In the genomic region with DNA sequence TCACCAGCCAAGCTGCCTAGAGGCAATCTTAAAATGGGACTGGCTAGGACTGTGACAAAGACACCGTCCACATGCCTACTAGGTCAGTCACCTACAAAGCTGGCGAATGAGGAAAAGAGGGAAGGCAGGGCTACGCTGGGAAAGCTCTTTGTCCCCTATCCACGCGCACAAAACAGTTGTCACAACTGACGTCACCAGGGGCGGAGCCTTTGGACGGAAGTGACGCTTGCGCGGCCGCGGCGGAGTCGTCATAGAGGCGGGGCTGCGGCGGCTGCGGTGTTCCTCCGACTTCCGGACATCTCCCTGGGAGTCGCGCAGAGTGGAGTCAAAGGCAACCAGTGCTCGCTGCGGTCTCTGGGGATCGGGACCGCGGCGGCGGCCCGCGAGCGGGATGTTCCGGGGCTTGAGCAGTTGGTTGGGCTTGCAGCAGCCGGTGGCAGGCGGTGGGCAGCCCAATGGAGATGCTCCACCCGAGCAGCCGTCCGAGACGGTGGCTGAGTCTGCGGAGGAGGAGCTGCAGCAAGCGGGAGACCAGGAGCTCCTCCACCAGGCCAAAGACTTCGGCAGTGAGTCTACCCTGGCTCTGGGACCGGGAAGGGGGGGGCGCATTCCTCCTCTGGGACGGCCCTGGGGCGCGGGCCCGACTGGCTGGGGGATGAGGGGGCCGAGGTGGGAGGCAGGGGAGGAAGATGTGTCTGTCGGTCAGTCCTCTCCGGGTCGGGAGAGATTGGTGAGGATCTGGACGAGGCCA, we compare ENCODE assay signal across 1 cellular context.
A peak's percentile ranks its signal among the peaks of the same experiment; 100 is the strongest.
TF ChIP-seq lines count a peak whose summit lies in the region.

SYAP1 (plus strand) TSS at position 279 of the 751 bp plus-strand sequence; CDS start at position 392, 113 bp downstream.

TF ChIP-seq in K562, 482 proteins besides CTCF, POLR2A, EP300 and RAD21 (continued from another document and continues in another):
- TF ChIP-seq, protein P1, sequence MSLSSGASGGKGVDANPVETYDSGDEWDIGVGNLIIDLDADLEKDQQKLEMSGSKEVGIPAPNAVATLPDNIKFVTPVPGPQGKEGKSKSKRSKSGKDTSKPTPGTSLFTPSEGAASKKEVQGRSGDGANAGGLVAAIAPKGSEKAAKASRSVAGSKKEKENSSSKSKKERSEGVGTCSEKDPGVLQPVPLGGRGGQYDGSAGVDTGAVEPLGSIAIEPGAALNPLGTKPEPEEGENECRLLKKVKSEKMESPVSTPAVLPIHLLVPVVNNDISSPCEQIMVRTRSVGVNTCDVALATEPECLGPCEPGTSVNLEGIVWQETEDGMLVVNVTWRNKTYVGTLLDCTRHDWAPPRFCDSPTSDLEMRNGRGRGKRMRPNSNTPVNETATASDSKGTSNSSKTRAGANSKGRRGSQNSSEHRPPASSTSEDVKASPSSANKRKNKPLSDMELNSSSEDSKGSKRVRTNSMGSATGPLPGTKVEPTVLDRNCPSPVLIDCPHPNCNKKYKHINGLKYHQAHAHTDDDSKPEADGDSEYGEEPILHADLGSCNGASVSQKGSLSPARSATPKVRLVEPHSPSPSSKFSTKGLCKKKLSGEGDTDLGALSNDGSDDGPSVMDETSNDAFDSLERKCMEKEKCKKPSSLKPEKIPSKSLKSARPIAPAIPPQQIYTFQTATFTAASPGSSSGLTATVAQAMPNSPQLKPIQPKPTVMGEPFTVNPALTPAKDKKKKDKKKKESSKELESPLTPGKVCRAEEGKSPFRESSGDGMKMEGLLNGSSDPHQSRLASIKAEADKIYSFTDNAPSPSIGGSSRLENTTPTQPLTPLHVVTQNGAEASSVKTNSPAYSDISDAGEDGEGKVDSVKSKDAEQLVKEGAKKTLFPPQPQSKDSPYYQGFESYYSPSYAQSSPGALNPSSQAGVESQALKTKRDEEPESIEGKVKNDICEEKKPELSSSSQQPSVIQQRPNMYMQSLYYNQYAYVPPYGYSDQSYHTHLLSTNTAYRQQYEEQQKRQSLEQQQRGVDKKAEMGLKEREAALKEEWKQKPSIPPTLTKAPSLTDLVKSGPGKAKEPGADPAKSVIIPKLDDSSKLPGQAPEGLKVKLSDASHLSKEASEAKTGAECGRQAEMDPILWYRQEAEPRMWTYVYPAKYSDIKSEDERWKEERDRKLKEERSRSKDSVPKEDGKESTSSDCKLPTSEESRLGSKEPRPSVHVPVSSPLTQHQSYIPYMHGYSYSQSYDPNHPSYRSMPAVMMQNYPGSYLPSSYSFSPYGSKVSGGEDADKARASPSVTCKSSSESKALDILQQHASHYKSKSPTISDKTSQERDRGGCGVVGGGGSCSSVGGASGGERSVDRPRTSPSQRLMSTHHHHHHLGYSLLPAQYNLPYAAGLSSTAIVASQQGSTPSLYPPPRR (CRISPR knock-in tag; IDR thresholded peaks at IDR 0.05; ENCODE audit: borderline replicate concordance) = no peak
- TF ChIP-seq, protein P2, sequence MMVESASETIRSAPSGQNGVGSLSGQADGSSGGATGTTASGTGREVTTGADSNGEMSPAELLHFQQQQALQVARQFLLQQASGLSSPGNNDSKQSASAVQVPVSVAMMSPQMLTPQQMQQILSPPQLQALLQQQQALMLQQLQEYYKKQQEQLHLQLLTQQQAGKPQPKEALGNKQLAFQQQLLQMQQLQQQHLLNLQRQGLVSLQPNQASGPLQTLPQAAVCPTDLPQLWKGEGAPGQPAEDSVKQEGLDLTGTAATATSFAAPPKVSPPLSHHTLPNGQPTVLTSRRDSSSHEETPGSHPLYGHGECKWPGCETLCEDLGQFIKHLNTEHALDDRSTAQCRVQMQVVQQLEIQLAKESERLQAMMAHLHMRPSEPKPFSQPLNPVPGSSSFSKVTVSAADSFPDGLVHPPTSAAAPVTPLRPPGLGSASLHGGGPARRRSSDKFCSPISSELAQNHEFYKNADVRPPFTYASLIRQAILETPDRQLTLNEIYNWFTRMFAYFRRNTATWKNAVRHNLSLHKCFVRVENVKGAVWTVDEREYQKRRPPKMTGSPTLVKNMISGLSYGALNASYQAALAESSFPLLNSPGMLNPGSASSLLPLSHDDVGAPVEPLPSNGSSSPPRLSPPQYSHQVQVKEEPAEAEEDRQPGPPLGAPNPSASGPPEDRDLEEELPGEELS (CRISPR knock-in tag; IDR thresholded peaks at IDR 0.05; ENCODE audit: borderline replicate concordance) = no peak
- no peak for TF ChIP-seq KLF13 (tag; IDR thresholded peaks at IDR 0.05; ENCODE audit: borderline replicate concordance, low read depth)
- TF ChIP-seq NBN (IDR thresholded peaks at IDR 0.05; ENCODE audit: low read depth) = peak; percentile 79
- no peak for TF ChIP-seq ZNF583 (CRISPR knock-in tag; IDR thresholded peaks at IDR 0.05)
- no peak for TF ChIP-seq HMG20A (CRISPR knock-in tag; conservative IDR thresholded peaks at IDR 0.05)
- TF ChIP-seq ZNF12 (CRISPR knock-in tag; IDR thresholded peaks at IDR 0.05) = no peak
- no peak for TF ChIP-seq BRF2 (IDR thresholded peaks at IDR 0.05; ENCODE audit: borderline replicate concordance, insufficient read depth, insufficient read length)
- TF ChIP-seq ZNF75A (CRISPR knock-in tag; IDR thresholded peaks at IDR 0.05) = no peak
- TF ChIP-seq MYBL2 (IDR thresholded peaks at IDR 0.05; ENCODE audit: low read depth) = no peak
- no peak for TF ChIP-seq MYBL2 (CRISPR knock-in tag; IDR thresholded peaks at IDR 0.05; ENCODE audit: borderline replicate concordance)
- no peak for TF ChIP-seq RNF2 (IDR thresholded peaks at IDR 0.05)
- TF ChIP-seq CTBP1 (IDR thresholded peaks at IDR 0.05; ENCODE audit: borderline replicate concordance) = peak; percentile 50; the same call in 1 of the 2 replicates
- no peak for TF ChIP-seq ZNF354B (CRISPR knock-in tag; IDR thresholded peaks at IDR 0.05)
- no peak for TF ChIP-seq MAFF (IDR thresholded peaks at IDR 0.05; ENCODE audit: low read length)
- TF ChIP-seq, protein P3, sequence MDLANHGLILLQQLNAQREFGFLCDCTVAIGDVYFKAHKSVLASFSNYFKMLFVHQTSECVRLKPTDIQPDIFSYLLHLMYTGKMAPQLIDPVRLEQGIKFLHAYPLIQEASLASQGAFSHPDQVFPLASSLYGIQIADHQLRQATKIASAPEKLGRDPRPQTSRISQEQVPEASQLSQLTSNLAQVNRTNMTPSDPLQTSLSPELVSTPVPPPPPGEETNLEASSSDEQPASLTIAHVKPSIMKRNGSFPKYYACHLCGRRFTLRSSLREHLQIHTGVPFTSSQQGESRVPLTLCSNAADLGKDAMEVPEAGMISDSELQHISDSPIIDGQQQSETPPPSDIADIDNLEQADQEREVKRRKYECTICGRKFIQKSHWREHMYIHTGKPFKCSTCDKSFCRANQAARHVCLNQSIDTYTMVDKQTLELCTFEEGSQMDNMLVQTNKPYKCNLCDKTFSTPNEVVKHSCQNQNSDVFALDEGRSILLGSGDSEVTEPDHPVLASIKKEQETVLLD (IDR thresholded peaks at IDR 0.05) = no peak
- no peak for TF ChIP-seq KLF10 (CRISPR knock-in tag; IDR thresholded peaks at IDR 0.05)
- TF ChIP-seq, protein P4, sequence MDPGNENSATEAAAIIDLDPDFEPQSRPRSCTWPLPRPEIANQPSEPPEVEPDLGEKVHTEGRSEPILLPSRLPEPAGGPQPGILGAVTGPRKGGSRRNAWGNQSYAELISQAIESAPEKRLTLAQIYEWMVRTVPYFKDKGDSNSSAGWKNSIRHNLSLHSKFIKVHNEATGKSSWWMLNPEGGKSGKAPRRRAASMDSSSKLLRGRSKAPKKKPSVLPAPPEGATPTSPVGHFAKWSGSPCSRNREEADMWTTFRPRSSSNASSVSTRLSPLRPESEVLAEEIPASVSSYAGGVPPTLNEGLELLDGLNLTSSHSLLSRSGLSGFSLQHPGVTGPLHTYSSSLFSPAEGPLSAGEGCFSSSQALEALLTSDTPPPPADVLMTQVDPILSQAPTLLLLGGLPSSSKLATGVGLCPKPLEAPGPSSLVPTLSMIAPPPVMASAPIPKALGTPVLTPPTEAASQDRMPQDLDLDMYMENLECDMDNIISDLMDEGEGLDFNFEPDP (CRISPR knock-in tag; IDR thresholded peaks at IDR 0.05) = no peak
- peak; percentile 54 for TF ChIP-seq HMGN3 (IDR thresholded peaks at IDR 0.05; ENCODE audit: borderline replicate concordance, extremely low read depth, insufficient read length, low read depth, low read length)
- TF ChIP-seq ZNF263 (CRISPR knock-in tag; IDR thresholded peaks at IDR 0.05; ENCODE audit: borderline replicate concordance) = peak; percentile 78; the same call in 1 of the 2 replicates
- no peak for TF ChIP-seq ZSCAN29 (IDR thresholded peaks at IDR 0.05)
- TF ChIP-seq PPARD (CRISPR knock-in tag; IDR thresholded peaks at IDR 0.05) = no peak
- TF ChIP-seq BRD4 (IDR thresholded peaks at IDR 0.05) = no peak
- TF ChIP-seq, protein P5, sequence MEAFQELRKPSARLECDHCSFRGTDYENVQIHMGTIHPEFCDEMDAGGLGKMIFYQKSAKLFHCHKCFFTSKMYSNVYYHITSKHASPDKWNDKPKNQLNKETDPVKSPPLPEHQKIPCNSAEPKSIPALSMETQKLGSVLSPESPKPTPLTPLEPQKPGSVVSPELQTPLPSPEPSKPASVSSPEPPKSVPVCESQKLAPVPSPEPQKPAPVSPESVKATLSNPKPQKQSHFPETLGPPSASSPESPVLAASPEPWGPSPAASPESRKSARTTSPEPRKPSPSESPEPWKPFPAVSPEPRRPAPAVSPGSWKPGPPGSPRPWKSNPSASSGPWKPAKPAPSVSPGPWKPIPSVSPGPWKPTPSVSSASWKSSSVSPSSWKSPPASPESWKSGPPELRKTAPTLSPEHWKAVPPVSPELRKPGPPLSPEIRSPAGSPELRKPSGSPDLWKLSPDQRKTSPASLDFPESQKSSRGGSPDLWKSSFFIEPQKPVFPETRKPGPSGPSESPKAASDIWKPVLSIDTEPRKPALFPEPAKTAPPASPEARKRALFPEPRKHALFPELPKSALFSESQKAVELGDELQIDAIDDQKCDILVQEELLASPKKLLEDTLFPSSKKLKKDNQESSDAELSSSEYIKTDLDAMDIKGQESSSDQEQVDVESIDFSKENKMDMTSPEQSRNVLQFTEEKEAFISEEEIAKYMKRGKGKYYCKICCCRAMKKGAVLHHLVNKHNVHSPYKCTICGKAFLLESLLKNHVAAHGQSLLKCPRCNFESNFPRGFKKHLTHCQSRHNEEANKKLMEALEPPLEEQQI (IDR thresholded peaks at IDR 0.05) = no peak
- TF ChIP-seq PHTF2 (CRISPR knock-in tag; IDR thresholded peaks at IDR 0.05) = no peak
- TF ChIP-seq ETV1 (tag; conservative IDR thresholded peaks at IDR 0.05; ENCODE audit: low read depth) = peak; percentile 73
- no peak for TF ChIP-seq THRAP3 (IDR thresholded peaks at IDR 0.05; ENCODE audit: borderline replicate concordance)
- TF ChIP-seq SIN3A (IDR thresholded peaks at IDR 0.05; ENCODE audit: borderline replicate concordance in 2 of 2, control insufficient read depth in 1 of 2, low read depth in 2 of 2, low read length in 2 of 2) = no peak
- no peak for TF ChIP-seq ARID3A (IDR thresholded peaks at IDR 0.05; ENCODE audit: borderline replicate concordance, low read depth, low read length)
- no peak for TF ChIP-seq ERF (CRISPR knock-in tag; IDR thresholded peaks at IDR 0.05)
- TF ChIP-seq ZNF146 (CRISPR knock-in tag; IDR thresholded peaks at IDR 0.05; ENCODE audit: unreplicated experiment) = no peak
- TF ChIP-seq SMARCC2 (IDR thresholded peaks at IDR 0.05; ENCODE audit: low read depth) = no peak
- no peak for TF ChIP-seq ZNF668 (CRISPR knock-in tag; IDR thresholded peaks at IDR 0.05)
- TF ChIP-seq RBM25 (IDR thresholded peaks at IDR 0.05; ENCODE audit: low read depth, low read length, severe bottlenecking) = no peak
- no peak for TF ChIP-seq DMBX1 (CRISPR knock-in tag; IDR thresholded peaks at IDR 0.05; ENCODE audit: borderline replicate concordance)
- TF ChIP-seq, protein P6, sequence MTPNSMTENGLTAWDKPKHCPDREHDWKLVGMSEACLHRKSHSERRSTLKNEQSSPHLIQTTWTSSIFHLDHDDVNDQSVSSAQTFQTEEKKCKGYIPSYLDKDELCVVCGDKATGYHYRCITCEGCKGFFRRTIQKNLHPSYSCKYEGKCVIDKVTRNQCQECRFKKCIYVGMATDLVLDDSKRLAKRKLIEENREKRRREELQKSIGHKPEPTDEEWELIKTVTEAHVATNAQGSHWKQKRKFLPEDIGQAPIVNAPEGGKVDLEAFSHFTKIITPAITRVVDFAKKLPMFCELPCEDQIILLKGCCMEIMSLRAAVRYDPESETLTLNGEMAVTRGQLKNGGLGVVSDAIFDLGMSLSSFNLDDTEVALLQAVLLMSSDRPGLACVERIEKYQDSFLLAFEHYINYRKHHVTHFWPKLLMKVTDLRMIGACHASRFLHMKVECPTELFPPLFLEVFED (CRISPR knock-in tag; conservative IDR thresholded peaks at IDR 0.05) = no peak
- TF ChIP-seq SMARCE1 (IDR thresholded peaks at IDR 0.05) = no peak
- peak; percentile 91 for TF ChIP-seq POLR2B (IDR thresholded peaks at IDR 0.05; ENCODE audit: low read depth, partially characterized antibody)
- TF ChIP-seq, protein P7, sequence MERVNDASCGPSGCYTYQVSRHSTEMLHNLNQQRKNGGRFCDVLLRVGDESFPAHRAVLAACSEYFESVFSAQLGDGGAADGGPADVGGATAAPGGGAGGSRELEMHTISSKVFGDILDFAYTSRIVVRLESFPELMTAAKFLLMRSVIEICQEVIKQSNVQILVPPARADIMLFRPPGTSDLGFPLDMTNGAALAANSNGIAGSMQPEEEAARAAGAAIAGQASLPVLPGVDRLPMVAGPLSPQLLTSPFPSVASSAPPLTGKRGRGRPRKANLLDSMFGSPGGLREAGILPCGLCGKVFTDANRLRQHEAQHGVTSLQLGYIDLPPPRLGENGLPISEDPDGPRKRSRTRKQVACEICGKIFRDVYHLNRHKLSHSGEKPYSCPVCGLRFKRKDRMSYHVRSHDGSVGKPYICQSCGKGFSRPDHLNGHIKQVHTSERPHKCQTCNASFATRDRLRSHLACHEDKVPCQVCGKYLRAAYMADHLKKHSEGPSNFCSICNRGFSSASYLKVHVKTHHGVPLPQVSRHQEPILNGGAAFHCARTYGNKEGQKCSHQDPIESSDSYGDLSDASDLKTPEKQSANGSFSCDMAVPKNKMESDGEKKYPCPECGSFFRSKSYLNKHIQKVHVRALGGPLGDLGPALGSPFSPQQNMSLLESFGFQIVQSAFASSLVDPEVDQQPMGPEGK (CRISPR knock-in tag; IDR thresholded peaks at IDR 0.05; ENCODE audit: borderline replicate concordance) = no peak
- TF ChIP-seq RBBP5 (IDR thresholded peaks at IDR 0.05; ENCODE audit: borderline replicate concordance, insufficient read depth, low read length, poor library complexity, severe bottlenecking) = peak; percentile 47
- no peak for TF ChIP-seq POLR3A (IDR thresholded peaks at IDR 0.05; ENCODE audit: borderline replicate concordance, extremely low read depth, insufficient read depth, insufficient read length)
